Comparison of ENCODE assay signal across 1 cellular context in genomic region chr15:81388431-81388760, GRCh38.
TF ChIP-seq lines count a peak whose summit lies in the region.

No MANE protein-coding gene starts in this region.

TF ChIP-seq in WTC11, 78 proteins besides CTCF, POLR2A, EP300 and RAD21 (continued from another document):
- TF ChIP-seq ATF6 (CRISPR knock-in tag; IDR thresholded peaks at IDR 0.05) = no peak
- TF ChIP-seq MLX (CRISPR knock-in tag; IDR thresholded peaks at IDR 0.05) = no peak
- TF ChIP-seq ARID4B (CRISPR knock-in tag; IDR thresholded peaks at IDR 0.05; ENCODE audit: borderline replicate concordance) = no peak
- TF ChIP-seq RORB (CRISPR knock-in tag; IDR thresholded peaks at IDR 0.05) = no peak
- no peak for TF ChIP-seq CREB1 (CRISPR knock-in tag; IDR thresholded peaks at IDR 0.05)
- no peak for TF ChIP-seq USF1 (CRISPR knock-in tag; IDR thresholded peaks at IDR 0.05)
- no peak for TF ChIP-seq ZNF263 (CRISPR knock-in tag; IDR thresholded peaks at IDR 0.05; ENCODE audit: low read depth)
- no peak for TF ChIP-seq CREM (CRISPR knock-in tag; IDR thresholded peaks at IDR 0.05)
- TF ChIP-seq GABPB1 (CRISPR knock-in tag; IDR thresholded peaks at IDR 0.05) = no peak
- TF ChIP-seq NR3C1 (CRISPR knock-in tag; conservative IDR thresholded peaks at IDR 0.05; ENCODE audit: low read depth) = no peak
- TF ChIP-seq ERG (CRISPR knock-in tag; IDR thresholded peaks at IDR 0.05) = no peak
- TF ChIP-seq NFE2L1 (CRISPR knock-in tag; IDR thresholded peaks at IDR 0.05) = no peak
